Comparison of ENCODE assay signal across 8 cellular contexts in genomic region chr2:148653437-148653836, GRCh38. TPM values are rescaled to one million over a fixed set of nuclear protein-coding genes. Genes with fewer than 3 reads are reported as not detected.
A peak's percentile ranks its signal among the peaks of the same experiment; 100 is the strongest.
DNase-seq lines count a peak whose midpoint lies in the region; ATAC-seq and TF ChIP-seq lines count a peak whose summit lies in the region.

No MANE protein-coding gene starts in this region.

- POLR2A ChIA-PET in A673 (lab: Charles Lee; ENCODE audit: low non-redundant PET), result no interaction called here

- no peak overlapping the region for H3K27ac ChIP-seq in A673 (ENCODE audit: low read depth, low read length, poor library complexity, severe bottlenecking)

- no TSS peak for BruUV-seq in A673 (replicated peaks; lab: Mats Ljungman, UMichigan)

- TF ChIP-seq CTCF in fibroblast of villous mesenchyme (IDR thresholded peaks at IDR 0.05; ENCODE audit: insufficient read depth, low read depth, low read length) (no peak), A673 (conservative IDR thresholded peaks at IDR 0.05; ENCODE audit: low read depth, low read length) (no peak)

- intact Hi-C loops in A673 (cut with micrococcal nuclease; ENCODE audit: unreplicated experiment), result no loop called here

- no peaks in the 10 kb centered on the region for H3K36me3 ChIP-seq in A673 (ENCODE audit: insufficient read depth, low read length, poor library complexity, severe bottlenecking)

- H3K4me1 ChIP-seq in A673 (ENCODE audit: insufficient read depth, low read length, poor library complexity, severe bottlenecking), result peaks cover 29% of the 10 kb centered on the region

- DNase-seq in fibroblast of villous mesenchyme (ENCODE audit: low read depth) (peak; percentile 63), A673 (ENCODE audit: low spot score) (no peak), NOMO-1 treated with dmso at 0.1 percent for 144 hours (lab: John Stamatoyannopoulos, UW; ENCODE audit: unreplicated experiment) (no peak)
- no peak for DNase-seq in activated effector memory CD4-positive, alpha-beta T cell treated with Interleukin-2 at 50 U/mL for 16 hours
- DNase-seq in central memory CD4-positive, alpha-beta T cell, result no peak

- no peaks in the 10 kb centered on the region for H3K9me3 ChIP-seq in A673 (ENCODE audit: low read depth, low read length, poor library complexity, severe bottlenecking)

- no peaks in the 10 kb centered on the region for H3K27me3 ChIP-seq in A673 (replicated peaks; ENCODE audit: insufficient read depth, low read depth, low read length, poor library complexity)

- CTCF ChIA-PET in A673 (lab: Charles Lee), result no interaction called here

- no peak overlapping the region for H3K4me3 ChIP-seq in fibroblast of villous mesenchyme (ENCODE audit: low read depth, low read length)
- H3K4me3 ChIP-seq in A673 (ENCODE audit: low read depth, low read length, poor library complexity, severe bottlenecking), result no peak overlapping the region

- ATAC-seq in GM18502 (IDR thresholded peaks at IDR 0.05; ENCODE audit: poor library complexity, unreplicated experiment) (peak; percentile 93), GM21360 (IDR thresholded peaks at IDR 0.05; ENCODE audit: unreplicated experiment) (peak; percentile 87), HG03280 (IDR thresholded peaks at IDR 0.05; ENCODE audit: unreplicated experiment) (peak; percentile 87)

RNA-seq across cellular contexts. Expression of gene EPC2, which starts 8.9 kb away (rescaled TPM):
- total RNA-seq in fibroblast of villous mesenchyme (19.6 and 23.3 TPM in 2 replicates), A673 (2021) (29.7 and 32.4 TPM in 2 replicates)
